19 cellular contexts compared by ENCODE assay signal in the genomic region with DNA sequence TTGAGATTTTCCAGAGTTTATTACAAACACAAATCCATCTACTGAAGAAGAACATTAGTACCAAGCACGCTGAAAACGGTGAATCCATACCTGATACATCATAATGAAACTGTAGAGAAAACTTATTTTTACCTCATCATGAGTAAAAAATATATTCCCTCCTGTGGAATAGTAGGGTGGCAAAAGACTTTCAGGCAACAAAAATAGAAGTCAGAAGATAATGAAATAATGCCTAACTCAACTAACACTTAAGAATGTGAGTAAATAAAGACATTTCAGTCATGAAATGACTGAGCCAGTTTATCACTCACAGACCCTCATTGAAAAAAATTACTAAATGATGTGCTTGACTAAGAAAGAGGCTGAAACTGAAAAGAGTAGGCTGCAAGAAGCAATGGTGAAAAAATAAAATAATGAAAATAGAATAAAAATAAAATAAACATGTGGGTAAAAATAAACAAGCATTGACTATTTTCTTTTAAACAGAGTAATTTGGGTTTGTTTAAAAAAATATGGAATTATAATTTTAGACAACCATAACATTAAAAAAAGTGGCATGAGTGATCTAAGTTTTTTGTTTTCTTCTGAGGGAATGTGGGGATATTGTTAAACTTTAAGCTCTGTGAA.
DNase-seq lines count a peak whose midpoint lies in the region; ATAC-seq, FAIRE-seq and TF ChIP-seq lines count a peak whose summit lies in the region.
"Had no signal": no experiment of that assay in that cellular context is flagged by ENCODE, and none has a peak within 500 bp of the region (broad histone marks: within the 10 kb centered on the region; RNA-seq: fewer than 3 reads in every experiment).

No MANE protein-coding gene starts in this region.

- H3K4me1 ChIP-seq in GM12878 (ENCODE audit: control insufficient read depth, insufficient read depth, low read length): peaks cover 29% of the 10 kb centered on the region
- H3K4me1 ChIP-seq: gastrocnemius medialis, SJCRH30 had no signal

- POLR2A ChIA-PET in GM12878 (lab: Charles Lee): no interaction called here

- 0 out of 2 replicates have a peak overlapping the region, but pooled peaks have one; percentile 10 for H3K4me3 ChIP-seq in GM12878
- H3K4me3 ChIP-seq: gastrocnemius medialis, SJCRH30 had no signal

- FAIRE-seq in GM12878 (lab: Jason Lieb, UNC): peak; percentile 62
- FAIRE-seq: H54 had no signal

- BruUV-seq in GM12878 (replicated peaks; lab: Mats Ljungman, UMichigan): no TSS peak
- BruUV-seq in Calu3 (replicated peaks; lab: Mats Ljungman, UMichigan): no TSS peak

- peaks cover 6% of the 10 kb centered on the region; the same call in 2 of the 3 replicates for H3K9me3 ChIP-seq in GM12878 (replicated peaks; ENCODE audit: control insufficient read depth, insufficient read depth, low read length)
- H3K9me3 ChIP-seq: gastrocnemius medialis, SJCRH30 had no signal

- TF ChIP-seq EP300 in GM12878 (IDR thresholded peaks at IDR 0.05; ENCODE audit: borderline replicate concordance in 1 of 2, control insufficient read depth in 1 of 2, low read depth in 2 of 2, low read length in 2 of 2): peak; percentile 83 to 93

- no peak for TF ChIP-seq POLR2A in GM12878 (IDR thresholded peaks at IDR 0.05; ENCODE audit: low read depth, low read length)

- H3K4me3 Mint-ChIP-seq in Calu3 (ENCODE audit: low read depth, unreplicated experiment): no peak overlapping the region

- H3K36me3 ChIP-seq in GM12878 (ENCODE audit: control insufficient read depth in 2 of 2, insufficient read depth in 2 of 2, low read length in 1 of 2): no peaks in the 10 kb centered on the region
- H3K36me3 ChIP-seq: gastrocnemius medialis, SJCRH30 had no signal

- H3K27ac Mint-ChIP-seq in Calu3 (ENCODE audit: unreplicated experiment): no peak overlapping the region

- no peaks in the 10 kb centered on the region for H4K20me1 ChIP-seq in GM12878 (ENCODE audit: control insufficient read depth, insufficient read depth)

- RAD21 ChIA-PET in GM12878 (lab: Charles Lee; ENCODE audit: unreplicated experiment): interaction anchor here (0.8 to 7.4 kb wide), 8 partner anchors 10 to 172 kb away, joined by 3 to 67 read pairs (median 4); no protein-coding TSS in a partner anchor

- peaks cover 16% of the 10 kb centered on the region for H3K9me3 Mint-ChIP-seq in Calu3 (ENCODE audit: low read depth, unreplicated experiment)

- no peak overlapping the region for H3K9ac ChIP-seq in GM12878 (ENCODE audit: control insufficient read depth, insufficient read depth, low read length)

- H3K79me2 ChIP-seq in GM12878 (ENCODE audit: control insufficient read depth, insufficient read depth, low read length): no peaks in the 10 kb centered on the region

- no peaks in the 10 kb centered on the region for H3K36me3 Mint-ChIP-seq in Calu3 (ENCODE audit: insufficient read depth, unreplicated experiment)

- no peak for TF ChIP-seq RAD21 in GM12878 (IDR thresholded peaks at IDR 0.05; ENCODE audit: insufficient read depth, low read depth, low read length)

- intact Hi-C loops in GM12878 (cut with micrococcal nuclease; ENCODE audit: unreplicated experiment) (loop anchor here (1.0 to 2.0 kb wide), 3 partner anchors 69 to 399 kb away; no protein-coding TSS in a partner anchor), Calu3 (cut with micrococcal nuclease; ENCODE audit: unreplicated experiment) (no loop called here)

- SMC1A ChIA-PET in GM12878 (lab: Charles Lee; ENCODE audit: uncharacterized antibody, unreplicated experiment): interaction anchor here (0.9 to 5.5 kb wide), 13 partner anchors 9 to 442 kb away, joined by 3 to 39 read pairs (median 4); no protein-coding TSS in a partner anchor

- H3K4me2 ChIP-seq in GM12878 (ENCODE audit: control insufficient read depth, insufficient read depth): peak overlapping the region; percentile 59

- H3K27me3 Mint-ChIP-seq in Calu3 (ENCODE audit: unreplicated experiment): no peaks in the 10 kb centered on the region

- TF ChIP-seq CTCF in GM12878 (IDR thresholded peaks at IDR 0.05 in 2 of 3, conservative IDR thresholded peaks at IDR 0.05 in 1 of 3; ENCODE audit: control insufficient read depth in 2 of 3, extremely low read depth in 1 of 3, insufficient read depth in 1 of 3, low read depth in 3 of 3, low read length in 3 of 3) (no peak), Calu3 (IDR thresholded peaks at IDR 0.05; ENCODE audit: unreplicated experiment) (no peak)

- 0% methylated on average over 2 of the region's 2 CpGs for WGBS in GM12878 (ENCODE audit: insufficient coverage, insufficient replicate concordance, low lambda C conversion rate, missing lambda C conversion rate)

- ATAC-seq in GM18868 (IDR thresholded peaks at IDR 0.05; ENCODE audit: unreplicated experiment): peak; percentile 58
- ATAC-seq in GM21526 (IDR thresholded peaks at IDR 0.05; ENCODE audit: low FRiP score, unreplicated experiment): peak; percentile 44
- ATAC-seq in HG02981 (IDR thresholded peaks at IDR 0.05; ENCODE audit: unreplicated experiment): peak; percentile 54
- peak; percentile 74 for ATAC-seq in GM12878
- ATAC-seq: gastrocnemius medialis had no signal

- H3K4me1 Mint-ChIP-seq in Calu3 (ENCODE audit: low read depth, unreplicated experiment): no peaks in the 10 kb centered on the region

- no peak overlapping the region for H2AFZ ChIP-seq in GM12878 (ENCODE audit: control insufficient read depth, low read depth, low read length)

- CTCF ChIA-PET in GM12878 (lab: Yijun Ruan, JAX) (interaction anchor here (0.7 to 1.4 kb wide), 4 partner anchors 75 to 144 kb away, joined by 3 to 5 read pairs (median 4); no protein-coding TSS in a partner anchor), Calu3 (lab: Charles Lee) (no interaction called here)

- peak overlapping the region; percentile 16; the same call in 1 of the 2 replicates for H3K27ac ChIP-seq in GM12878 (ENCODE audit: control insufficient read depth, insufficient read depth)
- H3K27ac ChIP-seq: C4-2B, gastrocnemius medialis, SJCRH30, VCaP had no signal

- in situ Hi-C loops in GM12878 (cut with MboI): loop anchor here (10.0 kb wide), 1 partner anchor 1171 kb away; no protein-coding TSS in a partner anchor

- DNase-seq in GM12878 (ENCODE audit: low read depth, low spot score): peak; percentile 80
- DNase-seq in NCI-H1105 treated with DMSO at 0.1 percent for 48 hours (lab: John Stamatoyannopoulos, UW): no peak
- DNase-seq in NCI-H187 (lab: John Stamatoyannopoulos, UW): no peak
- no peak for DNase-seq in Calu3
- DNase-seq in AG20443 (ENCODE audit: low spot score): no peak
- DNase-seq: activated T-cell treated with anti-CD3 and anti-CD28 coated beads for 4 hours; amygdala; gastrocnemius medialis; IMR-90; islet precursor cell; NCI-H1436 treated with DMSO at 0.1 percent for 48 hours; SJCRH30; stimulated activated CD4-positive, alpha-beta T cell treated with anti-CD3 and anti-CD28 coated beads, Interleukin-4, amount 100 ng/mL, for 24 hours had no signal

- no peaks in the 10 kb centered on the region for H3K27me3 ChIP-seq in GM12878 (replicated peaks in 1 of 2; ENCODE audit: control insufficient read depth in 2 of 2, insufficient read depth in 2 of 2, low read length in 1 of 2)
- H3K27me3 ChIP-seq: gastrocnemius medialis, SJCRH30 had no signal

TF ChIP-seq in GM12878, 131 proteins besides CTCF, POLR2A, EP300 and RAD21 (continues in another document):
- TF ChIP-seq SMARCA5 (IDR thresholded peaks at IDR 0.05) (peak; percentile 17; the same call in 1 of the 2 replicates), IRF4 (IDR thresholded peaks at IDR 0.05; ENCODE audit: low read depth, low read length) (peak; percentile 88), KLF5 (IDR thresholded peaks at IDR 0.05; ENCODE audit: partially characterized antibody) (no peak), PML (IDR thresholded peaks at IDR 0.05; ENCODE audit: low read length) (peak; percentile 83; the same call in 1 of the 2 replicates), CHD2 (IDR thresholded peaks at IDR 0.05; ENCODE audit: borderline replicate concordance, low read depth, low read length) (0 out of 2 replicates have a peak, but pooled peaks have one; percentile 31), ATF3 (IDR thresholded peaks at IDR 0.05; ENCODE audit: borderline replicate concordance, extremely low read depth, low read depth, low read length) (no peak)
- TF ChIP-seq, protein P1, sequence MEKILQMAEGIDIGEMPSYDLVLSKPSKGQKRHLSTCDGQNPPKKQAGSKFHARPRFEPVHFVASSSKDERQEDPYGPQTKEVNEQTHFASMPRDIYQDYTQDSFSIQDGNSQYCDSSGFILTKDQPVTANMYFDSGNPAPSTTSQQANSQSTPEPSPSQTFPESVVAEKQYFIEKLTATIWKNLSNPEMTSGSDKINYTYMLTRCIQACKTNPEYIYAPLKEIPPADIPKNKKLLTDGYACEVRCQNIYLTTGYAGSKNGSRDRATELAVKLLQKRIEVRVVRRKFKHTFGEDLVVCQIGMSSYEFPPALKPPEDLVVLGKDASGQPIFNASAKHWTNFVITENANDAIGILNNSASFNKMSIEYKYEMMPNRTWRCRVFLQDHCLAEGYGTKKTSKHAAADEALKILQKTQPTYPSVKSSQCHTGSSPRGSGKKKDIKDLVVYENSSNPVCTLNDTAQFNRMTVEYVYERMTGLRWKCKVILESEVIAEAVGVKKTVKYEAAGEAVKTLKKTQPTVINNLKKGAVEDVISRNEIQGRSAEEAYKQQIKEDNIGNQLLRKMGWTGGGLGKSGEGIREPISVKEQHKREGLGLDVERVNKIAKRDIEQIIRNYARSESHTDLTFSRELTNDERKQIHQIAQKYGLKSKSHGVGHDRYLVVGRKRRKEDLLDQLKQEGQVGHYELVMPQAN (conservative IDR thresholded peaks at IDR 0.05): no peak
- TF ChIP-seq, protein P2, sequence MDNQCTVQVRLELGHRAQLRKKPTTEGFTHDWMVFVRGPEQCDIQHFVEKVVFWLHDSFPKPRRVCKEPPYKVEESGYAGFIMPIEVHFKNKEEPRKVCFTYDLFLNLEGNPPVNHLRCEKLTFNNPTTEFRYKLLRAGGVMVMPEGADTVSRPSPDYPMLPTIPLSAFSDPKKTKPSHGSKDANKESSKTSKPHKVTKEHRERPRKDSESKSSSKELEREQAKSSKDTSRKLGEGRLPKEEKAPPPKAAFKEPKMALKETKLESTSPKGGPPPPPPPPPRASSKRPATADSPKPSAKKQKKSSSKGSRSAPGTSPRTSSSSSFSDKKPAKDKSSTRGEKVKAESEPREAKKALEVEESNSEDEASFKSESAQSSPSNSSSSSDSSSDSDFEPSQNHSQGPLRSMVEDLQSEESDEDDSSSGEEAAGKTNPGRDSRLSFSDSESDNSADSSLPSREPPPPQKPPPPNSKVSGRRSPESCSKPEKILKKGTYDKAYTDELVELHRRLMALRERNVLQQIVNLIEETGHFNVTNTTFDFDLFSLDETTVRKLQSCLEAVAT (IDR thresholded peaks at IDR 0.05): no peak
